ENCODE assay signal across 24 cellular contexts in the genomic region with DNA sequence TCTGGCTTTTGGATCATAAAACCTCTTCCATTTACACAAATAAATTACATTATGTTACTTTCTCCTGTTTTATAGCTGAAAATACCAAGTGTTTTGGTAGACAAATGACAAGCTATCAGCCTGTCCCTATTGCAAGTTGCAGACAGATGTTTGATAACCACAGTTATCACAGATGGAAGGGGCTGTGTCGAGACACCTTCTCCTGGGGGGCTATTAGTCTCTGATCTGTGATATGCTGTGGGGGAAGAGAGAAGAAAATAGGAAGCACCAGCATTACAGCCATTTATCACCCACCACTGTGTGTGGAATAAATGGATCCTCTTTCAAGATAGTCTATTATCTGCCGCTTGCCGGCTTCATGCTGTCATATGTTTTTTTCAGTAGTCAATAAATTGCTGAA.
"Had no signal": no experiment of that assay in that cellular context is flagged by ENCODE, and none has a peak within 500 bp of the region (broad histone marks: within the 10 kb centered on the region; RNA-seq: fewer than 3 reads in every experiment).

No MANE protein-coding gene starts in this region.

- H3K36me3 ChIP-seq: colonic mucosa, esophagus muscularis mucosa, esophagus squamous epithelium, gastrocnemius medialis, gastroesophageal sphincter, heart left ventricle, heart right ventricle had no signal

- H3K27ac ChIP-seq: colonic mucosa, coronary artery, dorsolateral prefrontal cortex, epithelial cell of prostate, esophagus muscularis mucosa, esophagus squamous epithelium, foreskin keratinocyte, gastrocnemius medialis, gastroesophageal sphincter, heart left ventricle, heart right ventricle had no signal

- H3K9me3 ChIP-seq: colonic mucosa, esophagus muscularis mucosa, esophagus squamous epithelium, gastrocnemius medialis, gastroesophageal sphincter, heart left ventricle had no signal

- ATAC-seq: effector memory CD8-positive, alpha-beta T cell; esophagus mucosa; foreskin keratinocyte; gastrocnemius medialis; gastroesophageal sphincter; heart left ventricle; heart right ventricle had no signal

- H3K4me1 ChIP-seq: colonic mucosa, esophagus muscularis mucosa, esophagus squamous epithelium, foreskin keratinocyte, gastrocnemius medialis, gastroesophageal sphincter, heart left ventricle, heart right ventricle had no signal

- H3K27me3 ChIP-seq: colonic mucosa, esophagus muscularis mucosa, esophagus squamous epithelium, foreskin keratinocyte, gastrocnemius medialis, gastroesophageal sphincter, heart left ventricle, heart right ventricle had no signal

- H3K4me3 ChIP-seq: colonic mucosa, coronary artery, dorsolateral prefrontal cortex, esophagus muscularis mucosa, esophagus squamous epithelium, gastrocnemius medialis, gastroesophageal sphincter, heart left ventricle, heart right ventricle had no signal

- DNase-seq: colonic mucosa; cortex of kidney; dermis blood vessel endothelial cell; dorsolateral prefrontal cortex; effector CD4-positive, alpha-beta T cell; effector CD8-positive, alpha-beta T cell; effector memory CD4-positive, alpha-beta T cell; effector memory CD8-positive, alpha-beta T cell; endodermal cell; erythroblast; esophagus squamous epithelium; foreskin fibroblast; foreskin keratinocyte; foreskin melanocyte; gastrocnemius medialis; glutamatergic neuron; head of caudate nucleus; heart left ventricle; heart right ventricle had no signal
